16 cellular contexts compared by ENCODE assay signal in the genomic region with DNA sequence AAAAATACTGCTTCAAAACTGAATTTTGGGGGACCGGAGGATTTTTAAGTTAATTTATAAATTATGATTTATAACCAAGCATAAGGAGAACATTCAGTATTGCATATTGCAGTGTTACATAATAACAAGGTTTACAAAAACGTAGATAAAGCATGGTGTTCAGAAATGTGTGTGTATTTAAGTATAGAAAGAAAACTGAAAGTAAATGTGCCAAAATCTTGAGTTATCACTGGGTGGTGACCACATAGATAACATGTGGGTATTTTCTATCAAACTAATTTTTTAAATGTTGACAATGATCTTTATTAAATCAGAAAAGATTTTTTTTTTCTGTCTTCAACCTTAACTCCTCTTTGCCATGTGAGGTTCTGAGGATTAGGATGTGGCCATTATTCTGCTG. TPM values are rescaled to one million over a fixed set of nuclear protein-coding genes. Genes with fewer than 3 reads are reported as not detected.
A peak's percentile ranks its signal among the peaks of the same experiment; 100 is the strongest.
DNase-seq lines count a peak whose midpoint lies in the region; ATAC-seq and TF ChIP-seq lines count a peak whose summit lies in the region.
"Had no signal": no experiment of that assay in that cellular context is flagged by ENCODE, and none has a peak within 500 bp of the region (broad histone marks: within the 10 kb centered on the region; RNA-seq: fewer than 3 reads in every experiment).

No MANE protein-coding gene starts in this region.

- H3K4me3 Mint-ChIP-seq in activated CD8-positive, alpha-beta memory T cell treated with anti-CD3 and anti-CD28 coated beads, Interleukin-2, amount 10 ng/mL, durations not matched to agents 7 days and 5 days: no peak overlapping the region
- H3K4me3 Mint-ChIP-seq in T-helper 17 cell: no peak overlapping the region
- H3K4me3 Mint-ChIP-seq in stimulated activated naive B cell treated with anti-CD40 and anti-IgM and Interleukin-4, amounts not matched to agents 10 μg/mL and 1 μg/mL and 100 μg/mL, for 72 hours: no peak overlapping the region
- H3K4me3 Mint-ChIP-seq: CD14-positive monocyte, H9 had no signal

- CTCF ChIA-PET in activated CD8-positive, alpha-beta memory T cell treated with anti-CD3 and anti-CD28 coated beads, Interleukin-2, amount 10 ng/mL, durations not matched to agents 7 days and 5 days (lab: Charles Lee): no interaction called here

- H3K27me3 ChIP-seq in H7 (ENCODE audit: control insufficient read depth, insufficient read depth, low read length): no peaks in the 10 kb centered on the region

- no peaks in the 10 kb centered on the region for H3K27me3 Mint-ChIP-seq in activated CD8-positive, alpha-beta memory T cell treated with anti-CD3 and anti-CD28 coated beads, Interleukin-2, amount 10 ng/mL, durations not matched to agents 7 days and 5 days
- no peaks in the 10 kb centered on the region for H3K27me3 Mint-ChIP-seq in T-helper 17 cell
- H3K27me3 Mint-ChIP-seq in stimulated activated naive B cell treated with anti-CD40 and anti-IgM and Interleukin-4, amounts not matched to agents 10 μg/mL and 1 μg/mL and 100 μg/mL, for 72 hours: no peaks in the 10 kb centered on the region
- H3K27me3 Mint-ChIP-seq: CD8-positive, alpha-beta memory T cell had no signal

- TF ChIP-seq CTCF in fibroblast of the aortic adventitia (IDR thresholded peaks at IDR 0.05; ENCODE audit: insufficient read depth, low read length): no peak

- H3K9me3 ChIP-seq in T-helper 17 cell (ENCODE audit: control insufficient read depth, low read length, poor library complexity, severe bottlenecking): no peaks in the 10 kb centered on the region
- H3K9me3 ChIP-seq: Caco-2 had no signal

- H3K9me3 Mint-ChIP-seq in activated CD8-positive, alpha-beta memory T cell treated with anti-CD3 and anti-CD28 coated beads, Interleukin-2, amount 10 ng/mL, durations not matched to agents 7 days and 5 days (ENCODE audit: low read depth): no peaks in the 10 kb centered on the region
- no peaks in the 10 kb centered on the region for H3K9me3 Mint-ChIP-seq in stimulated activated naive B cell treated with anti-CD40 and anti-IgM and Interleukin-4, amounts not matched to agents 10 μg/mL and 1 μg/mL and 100 μg/mL, for 72 hours
- H3K9me3 Mint-ChIP-seq: CD14-positive monocyte; CD8-positive, alpha-beta memory T cell; H9 had no signal

- H3K4me1 Mint-ChIP-seq in activated CD8-positive, alpha-beta memory T cell treated with anti-CD3 and anti-CD28 coated beads, Interleukin-2, amount 10 ng/mL, durations not matched to agents 7 days and 5 days: peaks cover 12% of the 10 kb centered on the region
- H3K4me1 Mint-ChIP-seq in T-helper 17 cell: peaks cover 3% of the 10 kb centered on the region
- peaks cover 13 to 36% of the 10 kb centered on the region in 2 donors for H3K4me1 Mint-ChIP-seq in stimulated activated naive B cell treated with anti-CD40 and anti-IgM and Interleukin-4, amounts not matched to agents 10 μg/mL and 1 μg/mL and 100 μg/mL, for 72 hours

- H3K27ac ChIP-seq in caudate nucleus (ENCODE audit: low read depth, low read length): no peak overlapping the region
- H3K27ac ChIP-seq: 22Rv1, GM23248 had no signal

- no peak for DNase-seq in activated CD8-positive, alpha-beta memory T cell treated with anti-CD3 and anti-CD28 coated beads, Interleukin-2, amount 10 ng/mL, durations not matched to agents 7 days and 5 days
- DNase-seq in activated CD8-positive, alpha-beta memory T cell treated with anti-CD3 and anti-CD28 coated beads, Interleukin-2, amount 50 U/mL, for 48 hours: no peak
- DNase-seq in T-helper 17 cell (no peak), fibroblast of the aortic adventitia (ENCODE audit: low read depth) (peak; percentile 35), H7 (no peak), caudate nucleus (lab: John Stamatoyannopoulos, UW) (no peak)
- no peak for DNase-seq in stimulated activated naive B cell treated with anti-CD40 and anti-IgM and Interleukin-4, amounts not matched to agents 10 μg/mL and 1 μg/mL and 100 μg/mL, for 72 hours
- DNase-seq: Caco-2; CD8-positive, alpha-beta memory T cell; GF-D8; GM23248; H9 had no signal

- peaks cover 13% of the 10 kb centered on the region for H3K36me3 ChIP-seq in H7 (replicated peaks; ENCODE audit: control insufficient read depth, insufficient read depth, low read length)

- H3K27ac Mint-ChIP-seq in activated CD8-positive, alpha-beta memory T cell treated with anti-CD3 and anti-CD28 coated beads, Interleukin-2, amount 10 ng/mL, durations not matched to agents 7 days and 5 days: no peak overlapping the region
- peak overlapping the region; percentile 80 for H3K27ac Mint-ChIP-seq in T-helper 17 cell
- peak overlapping the region; percentile 71 for H3K27ac Mint-ChIP-seq in stimulated activated naive B cell treated with anti-CD40 and anti-IgM and Interleukin-4, amounts not matched to agents 10 μg/mL and 1 μg/mL and 100 μg/mL, for 72 hours

- peak; percentile 42 for ATAC-seq in activated CD8-positive, alpha-beta memory T cell treated with anti-CD3 and anti-CD28 coated beads, Interleukin-2, amount 10 ng/mL, durations not matched to agents 7 days and 5 days
- ATAC-seq in T-helper 17 cell: no peak
- ATAC-seq in stimulated activated naive B cell treated with anti-CD40 and anti-IgM and Interleukin-4, amounts not matched to agents 10 μg/mL and 1 μg/mL and 100 μg/mL, for 72 hours (replicated peaks): no peak
- ATAC-seq in HG03520 (IDR thresholded peaks at IDR 0.05; ENCODE audit: unreplicated experiment): no peak
- ATAC-seq: HepG2 had no signal

- H3K4me3 ChIP-seq in fibroblast of the aortic adventitia (ENCODE audit: low read depth, low read length) (no peak overlapping the region), H7 (ENCODE audit: insufficient read depth, low read depth, low read length) (no peak overlapping the region)
- H3K4me3 ChIP-seq: GM23248 had no signal

- peaks cover 30% of the 10 kb centered on the region for H3K36me3 Mint-ChIP-seq in activated CD8-positive, alpha-beta memory T cell treated with anti-CD3 and anti-CD28 coated beads, Interleukin-2, amount 10 ng/mL, durations not matched to agents 7 days and 5 days
- peaks cover 10% of the 10 kb centered on the region for H3K36me3 Mint-ChIP-seq in T-helper 17 cell (ENCODE audit: low read depth)
- H3K36me3 Mint-ChIP-seq in stimulated activated naive B cell treated with anti-CD40 and anti-IgM and Interleukin-4, amounts not matched to agents 10 μg/mL and 1 μg/mL and 100 μg/mL, for 72 hours: peaks cover 45 to 66% of the 10 kb centered on the region in 2 donors

RNA-seq across cellular contexts. Expression of gene EIF2AK4, which starts 32.6 kb away (rescaled TPM):
- total RNA-seq in activated CD8-positive, alpha-beta memory T cell treated with anti-CD3 and anti-CD28 coated beads, Interleukin-2, amount 10 ng/mL, durations not matched to agents 7 days and 5 days: 10 to 100 TPM; 21.3 to 24.0 TPM
- total RNA-seq in T-helper 17 cell (10 to 100 TPM; 11.9 to 13.8 TPM), fibroblast of the aortic adventitia (ENCODE audit: low replicate concordance) (46.5 and 61.1 TPM in 2 replicates)
- 44.1 and 74.6 TPM in 2 replicates for total RNA-seq in H7 (2014; rRNA removed; shearing (Covaris generic))

RNA-seq across cellular contexts. Expression of gene GPR176, which starts 46.5 kb away (rescaled TPM):
- not detected for total RNA-seq in activated CD8-positive, alpha-beta memory T cell treated with anti-CD3 and anti-CD28 coated beads, Interleukin-2, amount 10 ng/mL, durations not matched to agents 7 days and 5 days
- total RNA-seq in T-helper 17 cell (not detected), fibroblast of the aortic adventitia (ENCODE audit: low replicate concordance) (49.7 and 160 TPM in 2 replicates)
- 30.1 and 43.6 TPM in 2 replicates for total RNA-seq in H7 (2014; rRNA removed; shearing (Covaris generic))

Comparison
In these comparisons a context has a peak if more than half of its experiments do, and no peak if none do; other contexts are left out.
1. RNA of gene GPR176, which starts 46.5 kb away (total RNA-seq): 49.7 to 160 TPM in fibroblast of the aortic adventitia and 30.1 to 43.6 TPM in H7; not detected in activated CD8-positive, alpha-beta memory T cell treated with anti-CD3 and anti-CD28 coated beads, Interleukin-2, amount 10 ng/mL, durations not matched to agents 7 days and 5 days and not detected in T-helper 17 cell; every median in the first group is over 10 times any median in the second.